In the genomic region with DNA sequence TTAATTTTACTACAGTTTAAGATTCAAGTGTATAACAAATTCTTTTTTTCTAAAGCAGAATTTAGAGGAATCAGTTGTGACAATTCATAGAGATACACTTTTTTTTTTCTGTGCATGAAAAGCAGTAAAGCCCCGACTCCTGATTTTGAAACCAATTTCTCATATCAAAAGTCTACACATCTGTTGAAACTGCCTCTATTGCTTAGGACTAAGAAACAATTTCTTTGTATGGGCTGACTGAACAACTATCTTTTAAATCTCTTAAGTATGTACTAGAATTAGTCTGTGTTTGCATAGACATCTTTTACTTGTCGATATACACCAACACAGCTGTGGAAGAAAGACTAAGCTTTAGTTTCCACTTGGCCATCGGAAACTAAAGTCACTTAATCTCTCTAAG, we compare ENCODE assay signal across 20 cellular contexts.
"Had no signal": no experiment of that assay in that cellular context is flagged by ENCODE, and none has a peak within 500 bp of the region (broad histone marks: within the 10 kb centered on the region; RNA-seq: fewer than 3 reads in every experiment).

No MANE protein-coding gene starts in this region.

- H3K36me3 ChIP-seq: gastrocnemius medialis, lower lobe of right lung, pancreas, right lobe of liver, thoracic aorta, tibial nerve, upper lobe of left lung had no signal

- H3K27ac ChIP-seq: dorsolateral prefrontal cortex, gastrocnemius medialis, lower lobe of right lung, pancreas, right lobe of liver, thoracic aorta, tibial nerve, upper lobe of left lung had no signal

- H3K27me3 ChIP-seq: dorsolateral prefrontal cortex, gastrocnemius medialis, pancreas, right lobe of liver, tibial nerve, upper lobe of left lung had no signal

- H3K4me3 ChIP-seq: dorsolateral prefrontal cortex, gastrocnemius medialis, lower lobe of right lung, pancreas, right lobe of liver, thoracic aorta, tibial nerve, upper lobe of left lung had no signal

- FAIRE-seq: keratinocyte, pancreas, small intestine, urothelium cell line had no signal

- H3K4me1 ChIP-seq: gastrocnemius medialis, lower lobe of right lung, pancreas, right lobe of liver, tibial nerve, upper lobe of left lung had no signal

- H3K9me3 ChIP-seq: gastrocnemius medialis, lower lobe of right lung, pancreas, thoracic aorta, tibial nerve, upper lobe of left lung had no signal

- ATAC-seq: gastrocnemius medialis; left ventricle myocardium superior; lower lobe of right lung; natural killer cell; pancreas; right lobe of liver; stimulated activated naive B cell treated with anti-CD40 and anti-IgM and Interleukin-4, amounts not matched to agents 10 μg/mL and 1 μg/mL and 100 μg/mL, for 72 hours had no signal

- DNase-seq: dorsolateral prefrontal cortex; effector CD4-positive, alpha-beta T cell; foreskin fibroblast; gastrocnemius medialis; head of caudate nucleus; left ventricle myocardium superior; lower lobe of right lung; natural killer cell; occipital lobe; pancreas; right lobe of liver; small intestine; stimulated activated CD4-positive, alpha-beta T cell treated with anti-CD3 and anti-CD28 coated beads, Interleukin-15, amount 100 ng/mL, for 24 hours; stimulated activated CD4-positive, alpha-beta T cell treated with anti-CD3 and anti-CD28 coated beads, Interleukin-2, amount 100 ng/mL, for 48 hours; stimulated activated naive B cell treated with anti-CD40 and anti-IgM and Interleukin-4, amounts not matched to agents 10 μg/mL and 1 μg/mL and 100 μg/mL, for 72 hours; upper lobe of left lung had no signal
